Comparison of ENCODE assay signal across 29 cellular contexts in genomic region chr7:132969520-132969919, GRCh38.
"Had no signal": no experiment of that assay in that cellular context is flagged by ENCODE, and none has a peak within 500 bp of the region (broad histone marks: within the 10 kb centered on the region; RNA-seq: fewer than 3 reads in every experiment).

No MANE protein-coding gene starts in this region.

- H3K9ac ChIP-seq: neural progenitor cell, parathyroid adenoma had no signal

- H3K27me3 ChIP-seq: left lung, neural progenitor cell, neutrophil, right lobe of liver, stomach, testis, thyroid gland, transverse colon, upper lobe of left lung, vagina had no signal

- H3K27ac Mint-ChIP-seq: immature natural killer cell; natural killer cell; nephron progenitor cell; neural progenitor cell; stimulated activated naive B cell treated with anti-CD40 and anti-IgM and Interleukin-4, amounts not matched to agents 10 μg/mL and 1 μg/mL and 100 μg/mL, for 72 hours had no signal

- H3K27me3 Mint-ChIP-seq: naive B cell; stimulated activated naive B cell treated with anti-CD40 and anti-IgM and Interleukin-4, amounts not matched to agents 10 μg/mL and 1 μg/mL and 100 μg/mL, for 72 hours had no signal

- H3K27ac ChIP-seq: left lung, lower lobe of right lung, neutrophil, parathyroid adenoma, right atrium auricular region, right lobe of liver, stomach, testis, thyroid gland, transverse colon, upper lobe of left lung, vagina had no signal

- H3K4me2 ChIP-seq: neural progenitor cell, smooth muscle cell had no signal

- H3K4me1 ChIP-seq: left lung, parathyroid adenoma, right atrium auricular region, right lobe of liver, testis, thyroid gland, upper lobe of left lung, vagina had no signal

- DNase-seq: hypothalamus; immature natural killer cell; kidney; left colon; left lung; lower lobe of right lung; mammary epithelial cell; mesenchymal stem cell; naive B cell; natural killer cell; nephron progenitor cell; occipital lobe; right lobe of liver; stimulated activated CD4-positive, alpha-beta T cell treated with anti-CD3 and anti-CD28 coated beads, Interleukin-1b, Interleukin-23, amount 100 ng/mL, for 48 hours; stimulated activated CD4-positive, alpha-beta T cell treated with anti-CD3 and anti-CD28 coated beads, Interleukin-2, amount 100 ng/mL, for 48 hours; stimulated activated CD4-positive, alpha-beta T cell treated with anti-CD3 and anti-CD28 coated beads, Interleukin-4, amount 100 ng/mL, for 4 hours; stimulated activated naive B cell treated with anti-CD40 and anti-IgM and Interleukin-4, amounts not matched to agents 10 μg/mL and 1 μg/mL and 100 μg/mL, for 72 hours; stomach; testis; thyroid gland; transverse colon; upper lobe of left lung had no signal

- H3K4me3 ChIP-seq: left lung, lower lobe of right lung, neural progenitor cell, right atrium auricular region, right lobe of liver, smooth muscle cell, stomach, testis, thyroid gland, transverse colon, upper lobe of left lung, vagina had no signal

- H2AFZ ChIP-seq: neural progenitor cell, parathyroid adenoma had no signal

- H3K4me3 Mint-ChIP-seq: immature natural killer cell; naive B cell; natural killer cell; nephron progenitor cell; neural progenitor cell; stimulated activated naive B cell treated with anti-CD40 and anti-IgM and Interleukin-4, amounts not matched to agents 10 μg/mL and 1 μg/mL and 100 μg/mL, for 72 hours had no signal

- H3K36me3 ChIP-seq: neural progenitor cell, thyroid gland had no signal

- H3K9me3 Mint-ChIP-seq: immature natural killer cell; naive B cell; natural killer cell; nephron progenitor cell; neural progenitor cell; stimulated activated naive B cell treated with anti-CD40 and anti-IgM and Interleukin-4, amounts not matched to agents 10 μg/mL and 1 μg/mL and 100 μg/mL, for 72 hours had no signal

- ATAC-seq: left colon; left lung; lower lobe of right lung; natural killer cell; right lobe of liver; stimulated activated naive B cell treated with anti-CD40 and anti-IgM and Interleukin-4, amounts not matched to agents 10 μg/mL and 1 μg/mL and 100 μg/mL, for 72 hours had no signal

- FAIRE-seq: islet of Langerhans, kidney had no signal

- H3K36me3 Mint-ChIP-seq: natural killer cell had no signal

- H3K9me3 ChIP-seq: left lung, lower lobe of right lung, neutrophil, right atrium auricular region, right lobe of liver, stomach, testis, thyroid gland, transverse colon, upper lobe of left lung, vagina had no signal
